Comparison of ENCODE assay signal across 1 cellular context in the genomic region with DNA sequence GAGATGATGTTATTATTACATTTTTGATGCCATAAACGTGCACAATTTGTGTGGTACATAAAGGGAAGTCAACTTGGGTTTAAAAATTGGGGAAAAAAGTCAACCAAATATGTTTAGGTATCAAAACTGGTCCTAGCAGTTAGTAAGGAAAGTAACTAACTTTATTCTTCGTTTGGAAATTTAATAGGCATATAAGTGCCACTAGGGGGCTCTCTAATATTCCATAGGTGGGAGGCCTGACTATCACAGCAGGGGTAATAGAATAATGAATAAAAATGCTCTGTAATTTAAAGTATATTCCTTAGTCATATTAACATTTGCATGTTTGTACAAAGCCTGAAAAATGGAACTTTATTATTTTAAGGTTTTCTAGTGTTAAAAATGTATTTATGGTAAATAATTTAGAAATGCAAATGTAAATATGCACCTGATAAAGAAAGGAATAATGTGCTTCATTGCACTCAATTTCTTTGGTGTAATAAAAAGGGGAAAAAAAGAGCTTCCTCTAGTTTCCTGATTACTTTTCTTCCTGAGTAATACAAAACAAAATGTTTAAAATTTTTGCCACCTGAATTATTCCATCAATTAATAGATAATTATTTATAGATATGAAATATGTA.
TF ChIP-seq lines count a peak whose summit lies in the region.

No MANE protein-coding gene starts in this region.

TF ChIP-seq in K562, 482 proteins besides CTCF, POLR2A, EP300 and RAD21:
- TF ChIP-seq, protein P1, sequence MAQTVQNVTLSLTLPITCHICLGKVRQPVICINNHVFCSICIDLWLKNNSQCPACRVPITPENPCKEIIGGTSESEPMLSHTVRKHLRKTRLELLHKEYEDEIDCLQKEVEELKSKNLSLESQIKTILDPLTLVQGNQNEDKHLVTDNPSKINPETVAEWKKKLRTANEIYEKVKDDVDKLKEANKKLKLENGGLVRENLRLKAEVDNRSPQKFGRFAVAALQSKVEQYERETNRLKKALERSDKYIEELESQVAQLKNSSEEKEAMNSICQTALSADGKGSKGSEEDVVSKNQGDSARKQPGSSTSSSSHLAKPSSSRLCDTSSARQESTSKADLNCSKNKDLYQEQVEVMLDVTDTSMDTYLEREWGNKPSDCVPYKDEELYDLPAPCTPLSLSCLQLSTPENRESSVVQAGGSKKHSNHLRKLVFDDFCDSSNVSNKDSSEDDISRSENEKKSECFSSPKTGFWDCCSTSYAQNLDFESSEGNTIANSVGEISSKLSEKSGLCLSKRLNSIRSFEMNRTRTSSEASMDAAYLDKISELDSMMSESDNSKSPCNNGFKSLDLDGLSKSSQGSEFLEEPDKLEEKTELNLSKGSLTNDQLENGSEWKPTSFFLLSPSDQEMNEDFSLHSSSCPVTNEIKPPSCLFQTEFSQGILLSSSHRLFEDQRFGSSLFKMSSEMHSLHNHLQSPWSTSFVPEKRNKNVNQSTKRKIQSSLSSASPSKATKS (CRISPR knock-in tag; IDR thresholded peaks at IDR 0.05) = no peak
- TF ChIP-seq TAF1 (IDR thresholded peaks at IDR 0.05; ENCODE audit: control insufficient read depth, extremely low read depth, insufficient read depth, low read length, severe bottlenecking) = no peak
- no peak for TF ChIP-seq ATF1 (CRISPR knock-in tag; IDR thresholded peaks at IDR 0.05)
- TF ChIP-seq ATF1 (tag; IDR thresholded peaks at IDR 0.05) = no peak
- no peak for TF ChIP-seq KAT2B (IDR thresholded peaks at IDR 0.05; ENCODE audit: low read depth, low read length)
- no peak for TF ChIP-seq SETDB1 (IDR thresholded peaks at IDR 0.05; ENCODE audit: low read length)
- TF ChIP-seq, protein P2, sequence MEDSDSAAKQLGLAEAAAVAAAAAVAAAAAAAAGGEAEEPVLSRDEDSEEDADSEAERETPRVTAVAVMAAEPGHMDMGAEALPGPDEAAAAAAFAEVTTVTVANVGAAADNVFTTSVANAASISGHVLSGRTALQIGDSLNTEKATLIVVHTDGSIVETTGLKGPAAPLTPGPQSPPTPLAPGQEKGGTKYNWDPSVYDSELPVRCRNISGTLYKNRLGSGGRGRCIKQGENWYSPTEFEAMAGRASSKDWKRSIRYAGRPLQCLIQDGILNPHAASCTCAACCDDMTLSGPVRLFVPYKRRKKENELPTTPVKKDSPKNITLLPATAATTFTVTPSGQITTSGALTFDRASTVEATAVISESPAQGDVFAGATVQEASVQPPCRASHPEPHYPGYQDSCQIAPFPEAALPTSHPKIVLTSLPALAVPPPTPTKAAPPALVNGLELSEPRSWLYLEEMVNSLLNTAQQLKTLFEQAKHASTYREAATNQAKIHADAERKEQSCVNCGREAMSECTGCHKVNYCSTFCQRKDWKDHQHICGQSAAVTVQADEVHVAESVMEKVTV (CRISPR knock-in tag; IDR thresholded peaks at IDR 0.05) = peak; percentile 27; the same call in 1 of the 2 replicates
